In genomic region chr10:38038932-38039245, GRCh38 we compare ENCODE assay signal across 11 cellular contexts. TPM values are rescaled to one million over a fixed set of nuclear protein-coding genes. Genes with fewer than 3 reads are reported as not detected.
DNase-seq lines count a peak whose midpoint lies in the region; ATAC-seq and TF ChIP-seq lines count a peak whose summit lies in the region.
"Had no signal": no experiment of that assay in that cellular context is flagged by ENCODE, and none has a peak within 500 bp of the region (broad histone marks: within the 10 kb centered on the region; RNA-seq: fewer than 3 reads in every experiment).

No MANE protein-coding gene starts in this region.

- H3K9me3 ChIP-seq in CD4-positive, CD25-positive, alpha-beta regulatory T cell (ENCODE audit: control insufficient read depth in 2 of 2, low read length in 2 of 2), result peaks cover 0 to 4% of the 10 kb centered on the region in 2 experiments
- H3K9me3 ChIP-seq: SK-N-SH had no signal

- BruUV-seq in Calu3 (replicated peaks; lab: Mats Ljungman, UMichigan), result no TSS peak

- no peaks in the 10 kb centered on the region for H3K27me3 ChIP-seq in CD4-positive, CD25-positive, alpha-beta regulatory T cell (ENCODE audit: control insufficient read depth, insufficient read depth, low read length)

- peaks cover 17% of the 10 kb centered on the region for H3K4me1 ChIP-seq in CD4-positive, CD25-positive, alpha-beta regulatory T cell (ENCODE audit: control insufficient read depth, insufficient read depth, low read length, poor library complexity, severe bottlenecking)

- H3K4me1 Mint-ChIP-seq in CD4-positive, CD25-positive, alpha-beta regulatory T cell, result peaks cover 29 to 58% (median 44%) of the 10 kb centered on the region in 4 donors
- peaks cover 34% of the 10 kb centered on the region for H3K4me1 Mint-ChIP-seq in activated naive CD8-positive, alpha-beta T cell treated with anti-CD3 and anti-CD28 coated beads for 36 hours
- no peaks in the 10 kb centered on the region for H3K4me1 Mint-ChIP-seq in Calu3 (ENCODE audit: low read depth, unreplicated experiment)

- no peak for ATAC-seq in CD4-positive, CD25-positive, alpha-beta regulatory T cell (ENCODE audit: low read depth in 2 of 2)
- ATAC-seq in GM18909 (IDR thresholded peaks at IDR 0.05; ENCODE audit: poor library complexity, unreplicated experiment) (peak; percentile 22), HG03354 (IDR thresholded peaks at IDR 0.05; ENCODE audit: poor library complexity, severe bottlenecking, unreplicated experiment) (peak; percentile 6), HG03135 (IDR thresholded peaks at IDR 0.05; ENCODE audit: unreplicated experiment) (no peak), HG03108 (IDR thresholded peaks at IDR 0.05; ENCODE audit: unreplicated experiment) (no peak)

- CTCF ChIA-PET in Calu3 (lab: Charles Lee), result no interaction called here

- peak overlapping the region; percentile 77 for H3K4me3 ChIP-seq in CD4-positive, CD25-positive, alpha-beta regulatory T cell (ENCODE audit: low read depth, low read length)

- peak overlapping the region; percentile 48 to 88 (median 64) for H3K4me3 Mint-ChIP-seq in CD4-positive, CD25-positive, alpha-beta regulatory T cell
- H3K4me3 Mint-ChIP-seq in activated naive CD8-positive, alpha-beta T cell treated with anti-CD3 and anti-CD28 coated beads for 36 hours, result peak overlapping the region; percentile 53
- no peak overlapping the region for H3K4me3 Mint-ChIP-seq in Calu3 (ENCODE audit: low read depth, unreplicated experiment)

- H3K27ac Mint-ChIP-seq in CD4-positive, CD25-positive, alpha-beta regulatory T cell, result peak overlapping the region; percentile 72 to 89 (median 76)
- H3K27ac Mint-ChIP-seq in activated naive CD8-positive, alpha-beta T cell treated with anti-CD3 and anti-CD28 coated beads for 36 hours, result peak overlapping the region; percentile 82
- no peak overlapping the region for H3K27ac Mint-ChIP-seq in Calu3 (ENCODE audit: unreplicated experiment)

- no peak for TF ChIP-seq CTCF in Calu3 (IDR thresholded peaks at IDR 0.05; ENCODE audit: unreplicated experiment)

- peaks cover 0 to 10% (median 4%) of the 10 kb centered on the region in 7 donors for H3K9me3 Mint-ChIP-seq in CD4-positive, CD25-positive, alpha-beta regulatory T cell
- H3K9me3 Mint-ChIP-seq in activated naive CD8-positive, alpha-beta T cell treated with anti-CD3 and anti-CD28 coated beads for 36 hours, result peaks cover 16% of the 10 kb centered on the region
- peaks cover 8% of the 10 kb centered on the region for H3K9me3 Mint-ChIP-seq in Calu3 (ENCODE audit: low read depth, unreplicated experiment)

- peak overlapping the region; percentile 70 for H3K27ac ChIP-seq in CD4-positive, CD25-positive, alpha-beta regulatory T cell (ENCODE audit: insufficient read depth, low read length, poor library complexity, severe bottlenecking)

- no peak for DNase-seq in CD4-positive, CD25-positive, alpha-beta regulatory T cell
- DNase-seq in activated naive CD8-positive, alpha-beta T cell treated with anti-CD3 and anti-CD28 coated beads for 36 hours, result no peak
- DNase-seq in occipital lobe (lab: John Stamatoyannopoulos, UW), result no peak
- DNase-seq in Calu3, result no peak
- DNase-seq: NCI-H524, retina, SK-N-SH had no signal

- H3K36me3 ChIP-seq in CD4-positive, CD25-positive, alpha-beta regulatory T cell (ENCODE audit: control insufficient read depth, insufficient read depth, low read length), result peaks cover 61% of the 10 kb centered on the region

- H3K36me3 Mint-ChIP-seq in CD4-positive, CD25-positive, alpha-beta regulatory T cell, result peaks cover 56% of the 10 kb centered on the region
- peaks cover 84% of the 10 kb centered on the region for H3K36me3 Mint-ChIP-seq in activated naive CD8-positive, alpha-beta T cell treated with anti-CD3 and anti-CD28 coated beads for 36 hours
- H3K36me3 Mint-ChIP-seq in Calu3 (ENCODE audit: insufficient read depth, unreplicated experiment), result peaks cover 23% of the 10 kb centered on the region

- intact Hi-C loops in Calu3 (cut with micrococcal nuclease; ENCODE audit: unreplicated experiment), result no loop called here

- no peaks in the 10 kb centered on the region for H3K27me3 Mint-ChIP-seq in CD4-positive, CD25-positive, alpha-beta regulatory T cell
- H3K27me3 Mint-ChIP-seq in activated naive CD8-positive, alpha-beta T cell treated with anti-CD3 and anti-CD28 coated beads for 36 hours, result no peaks in the 10 kb centered on the region
- H3K27me3 Mint-ChIP-seq in Calu3 (ENCODE audit: unreplicated experiment), result no peaks in the 10 kb centered on the region

RNA-seq across cellular contexts. Expression of gene ZNF33A, which starts 28.4 kb away (rescaled TPM):
- 46.0 TPM for total RNA-seq in CD4-positive, CD25-positive, alpha-beta regulatory T cell
- 10 to 100 TPM; 17.0 to 21.6 (median 19.3) TPM for polyA plus RNA-seq in CD4-positive, CD25-positive, alpha-beta regulatory T cell
- 10 to 100 TPM; 17.6 to 18.1 TPM for total RNA-seq in activated naive CD8-positive, alpha-beta T cell treated with anti-CD3 and anti-CD28 coated beads for 36 hours
- total RNA-seq in occipital lobe (70.5 TPM), Calu3 (2022) (19.0 and 21.7 TPM in 2 replicates)

RNA-seq across cellular contexts. Expression of gene ZNF37A, which starts 55.2 kb away (rescaled TPM):
- total RNA-seq in CD4-positive, CD25-positive, alpha-beta regulatory T cell, result 18.8 TPM
- 1 to 10 TPM; 4.2 to 4.7 (median 4.3) TPM for polyA plus RNA-seq in CD4-positive, CD25-positive, alpha-beta regulatory T cell
- total RNA-seq in activated naive CD8-positive, alpha-beta T cell treated with anti-CD3 and anti-CD28 coated beads for 36 hours, result 10 to 100 TPM; 19.0 to 19.2 TPM
- total RNA-seq in occipital lobe (26.8 TPM), Calu3 (2022) (8.1 and 8.6 TPM in 2 replicates)

Comparison
In these comparisons a context has a peak if more than half of its experiments do, and no peak if none do; other contexts are left out.
1. ATAC-seq: peak in GM18909 (single experiment) and HG03354 (single experiment); none in CD4-positive, CD25-positive, alpha-beta regulatory T cell (0 of 2), HG03135 (single experiment) and HG03108 (single experiment).